In the genomic region with DNA sequence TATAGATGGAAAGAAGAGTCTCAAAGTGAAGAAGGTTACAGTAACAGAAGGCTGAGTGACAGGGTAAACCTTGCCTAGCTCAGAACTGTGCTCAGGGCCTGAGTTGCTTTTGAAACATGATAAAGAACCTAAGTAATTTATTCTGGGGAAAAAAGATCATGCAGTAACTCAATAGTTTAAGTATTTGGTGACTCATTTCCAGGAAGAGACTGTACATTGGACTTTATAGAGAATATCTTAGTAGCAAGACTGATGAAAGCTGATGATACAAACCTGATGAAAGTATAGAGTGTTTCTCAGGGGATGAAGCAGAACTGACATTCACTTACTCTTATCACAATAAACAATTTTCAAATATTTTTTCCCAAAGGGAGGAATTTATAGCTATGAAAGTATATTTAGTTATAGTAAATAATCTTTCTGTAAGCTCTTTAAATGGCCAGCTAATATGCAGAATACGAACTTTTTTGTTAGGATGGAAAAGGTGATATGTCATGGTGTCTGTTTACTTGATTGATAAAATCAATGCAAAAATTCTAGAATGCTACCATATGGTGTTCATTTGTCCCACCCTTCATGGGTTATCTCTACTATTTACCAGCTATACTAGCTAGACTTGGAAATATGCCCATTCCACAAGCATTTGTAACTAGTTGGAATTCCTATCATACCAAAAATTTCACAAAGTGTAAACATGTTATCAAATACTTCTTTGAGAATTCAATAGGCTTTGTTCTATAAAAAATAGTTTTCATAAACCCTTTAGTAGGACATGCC, we compare ENCODE assay signal across 13 cellular contexts.
DNase-seq lines count a peak whose midpoint lies in the region; ATAC-seq, FAIRE-seq and TF ChIP-seq lines count a peak whose summit lies in the region.
"Had no signal": no experiment of that assay in that cellular context is flagged by ENCODE, and none has a peak within 500 bp of the region (broad histone marks: within the 10 kb centered on the region; RNA-seq: fewer than 3 reads in every experiment).

No MANE protein-coding gene starts in this region.

- H3K4ac ChIP-seq in H1 (replicated peaks; ENCODE audit: insufficient read length, low read depth, low read length) = no peak overlapping the region

- no peak overlapping the region for H2BK15ac ChIP-seq in H1 (ENCODE audit: low read length)

- 93% methylated on average over 1 of the region's 1 CpG; no CpG with 5 or more reads in 1 of the 2 experiments for WGBS in H1 (ENCODE audit: extremely low coverage in 1 of 2, insufficient coverage in 1 of 2, insufficient read length in 1 of 2, insufficient replicate concordance in 2 of 2, low coverage in 1 of 2, low lambda C conversion rate in 2 of 2, missing lambda C conversion rate in 1 of 2), 2 experiments

- no peak overlapping the region for H3K56ac ChIP-seq in H1 (replicated peaks; ENCODE audit: insufficient read length, low read depth, low read length)

- no peaks in the 10 kb centered on the region for H3K9me3 ChIP-seq in H1 (ENCODE audit: insufficient read depth in 2 of 2, low read depth in 1 of 2, low read length in 1 of 2)
- no peaks in the 10 kb centered on the region for H3K9me3 ChIP-seq in osteoblast (ENCODE audit: low read depth, low read length)
- H3K9me3 ChIP-seq: stomach had no signal

- POLR2A ChIA-PET in H1 (lab: Charles Lee; ENCODE audit: partially characterized antibody) = interaction anchor here (0.6 kb wide), 1 partner anchor 17 kb away, joined by 3 read pairs; no protein-coding TSS in a partner anchor

- FAIRE-seq in H1 (lab: Jason Lieb, UNC) = no peak

- no peak overlapping the region for H2AK5ac ChIP-seq in H1 (ENCODE audit: low read depth, low read length)

- H4K91ac ChIP-seq in H1 (replicated peaks; ENCODE audit: insufficient read length, low read length) = peak overlapping the region; percentile 4

- DNase-seq in EH (ENCODE audit: low read depth) = peak; percentile 76
- peak; percentile 34 for DNase-seq in OCI-M1 (lab: John Stamatoyannopoulos, UW)
- no peak for DNase-seq in H1 (ENCODE audit: low read depth in 1 of 2, low spot score in 2 of 2)
- DNase-seq in osteoblast (ENCODE audit: insufficient read length, low spot score, missing footprints) = peak; percentile 66
- DNase-seq in activated CD4-positive, CD25-positive, alpha-beta regulatory T cell treated with anti-CD3 and anti-CD28 coated beads, Interleukin-2, amount 50 U/mL, for 72 hours = no peak
- DNase-seq in left colon = no peak
- DNase-seq: activated CD4-positive, alpha-beta T cell treated with anti-CD3 and anti-CD28 coated beads for 48 hours; DND-41; effector memory CD4-positive, alpha-beta T cell; stimulated activated CD4-positive, alpha-beta T cell treated with anti-CD3 and anti-CD28 coated beads, Interleukin-2, amount 100 ng/mL, for 24 hours; stomach had no signal

- intact Hi-C loops in left colon (cut with DNase I, micrococcal nuclease) = no loop called here

- H3K79me1 ChIP-seq in H1 (ENCODE audit: low read depth, low read length) = no peaks in the 10 kb centered on the region

- no peak overlapping the region for H3K27ac ChIP-seq in H1 (ENCODE audit: low read depth, low read length)
- H3K27ac ChIP-seq in osteoblast (ENCODE audit: low read depth, low read length) = no peak overlapping the region
- H3K27ac ChIP-seq: stomach had no signal

- TF ChIP-seq CTCF in H1 (IDR thresholded peaks at IDR 0.05; ENCODE audit: control extremely low read depth in 1 of 3, insufficient read depth in 1 of 3, low read depth in 1 of 3, low read length in 3 of 3) = no peak
- TF ChIP-seq CTCF in osteoblast (IDR thresholded peaks at IDR 0.05; ENCODE audit: extremely low read depth, low read depth, low read length) = no peak

- ATAC-seq in GM18498 (IDR thresholded peaks at IDR 0.05; ENCODE audit: unreplicated experiment) = no peak
- ATAC-seq in HG03342 (IDR thresholded peaks at IDR 0.05; ENCODE audit: unreplicated experiment) = no peak
- no peak for ATAC-seq in left colon

- TF ChIP-seq POLR2A in H1 (IDR thresholded peaks at IDR 0.05; ENCODE audit: control extremely low read depth in 1 of 2, low read depth in 2 of 2, low read length in 2 of 2) = no peak

- H3K79me2 ChIP-seq in H1 (ENCODE audit: control insufficient read depth in 1 of 2, insufficient read depth in 2 of 2, low read length in 2 of 2) (no peaks in the 10 kb centered on the region), osteoblast (ENCODE audit: insufficient read depth, low read length) (no peaks in the 10 kb centered on the region)

- no peak overlapping the region for H3K18ac ChIP-seq in H1 (ENCODE audit: extremely low read depth, low read length)

- H2BK120ac ChIP-seq in H1 (replicated peaks; ENCODE audit: low read depth, low read length) = no peak overlapping the region

- no peaks in the 10 kb centered on the region for H3K23me2 ChIP-seq in H1 (ENCODE audit: low read depth, low read length)

- no peaks in the 10 kb centered on the region for H4K20me1 ChIP-seq in H1 (replicated peaks in 1 of 2; ENCODE audit: control insufficient read depth in 1 of 2, insufficient read depth in 2 of 2, low read length in 2 of 2)
- H4K20me1 ChIP-seq in osteoblast (ENCODE audit: insufficient read depth, low read length) = no peaks in the 10 kb centered on the region

- no peaks in the 10 kb centered on the region for H3K27me3 ChIP-seq in H1 (replicated peaks in 1 of 4; ENCODE audit: control insufficient read depth in 3 of 4, extremely low read depth in 1 of 4, insufficient read depth in 3 of 4, low read length in 3 of 4)
- no peaks in the 10 kb centered on the region for H3K27me3 ChIP-seq in osteoblast (ENCODE audit: insufficient read depth, low read length)
- H3K27me3 ChIP-seq: stomach had no signal

- no peak overlapping the region for H2BK20ac ChIP-seq in H1 (ENCODE audit: low read length)

- H4K5ac ChIP-seq in H1 (ENCODE audit: insufficient read length, low read depth, low read length) = no peak overlapping the region

- no peak overlapping the region for H3K23ac ChIP-seq in H1 (ENCODE audit: insufficient read length)

- H3K36me3 ChIP-seq in H1 (ENCODE audit: control insufficient read depth in 2 of 4, insufficient read depth in 4 of 4, low read length in 3 of 4) (no peaks in the 10 kb centered on the region), osteoblast (ENCODE audit: insufficient read depth, low read length) (no peaks in the 10 kb centered on the region)
- H3K36me3 ChIP-seq: stomach had no signal

- no peak for TF ChIP-seq RAD21 in H1 (IDR thresholded peaks at IDR 0.05 in 1 of 2, conservative IDR thresholded peaks at IDR 0.05 in 1 of 2; ENCODE audit: low read depth in 2 of 2, low read length in 2 of 2)

- H3K4me1 ChIP-seq in H1 (replicated peaks in 1 of 4; ENCODE audit: control insufficient read depth in 3 of 4, insufficient read depth in 4 of 4, low read length in 3 of 4) (peaks cover 0 to 8% (median 1%) of the 10 kb centered on the region in 4 experiments; a peak in 1 of 7 replicates), osteoblast (ENCODE audit: insufficient read depth, low read length) (no peaks in the 10 kb centered on the region)
- H3K4me1 ChIP-seq: stomach had no signal

- no peak overlapping the region for H2BK5ac ChIP-seq in H1 (ENCODE audit: low read depth, low read length)

- no peak overlapping the region for H2AFZ ChIP-seq in H1 (ENCODE audit: low read length)
- peak overlapping the region; percentile 1 for H2AFZ ChIP-seq in osteoblast (ENCODE audit: low read length)

- CTCF ChIA-PET in H1 (lab: Charles Lee; ENCODE audit: partially characterized antibody) = interaction anchor here (1.1 to 1.8 kb wide), 2 partner anchors 9 to 12 kb away, joined by 3 to 4 read pairs; no protein-coding TSS in a partner anchor

- no peak overlapping the region for H3K14ac ChIP-seq in H1 (ENCODE audit: insufficient read length)

- TF ChIP-seq EP300 in H1 (IDR thresholded peaks at IDR 0.05; ENCODE audit: borderline replicate concordance in 1 of 2, low read depth in 2 of 2, low read length in 2 of 2) = no peak

- H3K4me3 ChIP-seq in H1 (ENCODE audit: extremely low read depth in 1 of 4, insufficient read depth in 2 of 4, low read depth in 3 of 4, low read length in 4 of 4) (no peak overlapping the region), osteoblast (ENCODE audit: insufficient read depth, low read length) (no peak overlapping the region)
- H3K4me3 ChIP-seq: stomach had no signal

- H3K9ac ChIP-seq in H1 (replicated peaks in 1 of 4; ENCODE audit: extremely low read depth in 1 of 4, low read depth in 3 of 4, low read length in 3 of 4) = no peak overlapping the region

- H4K8ac ChIP-seq in H1 (ENCODE audit: extremely low read depth, insufficient read depth, low read length) = no peak overlapping the region

- no peak overlapping the region for H3K4me2 ChIP-seq in H1 (ENCODE audit: insufficient read depth in 1 of 2, low read depth in 2 of 2, low read length in 2 of 2)
- no peak overlapping the region for H3K4me2 ChIP-seq in osteoblast (ENCODE audit: insufficient read depth, low read length)

- H2BK12ac ChIP-seq in H1 (ENCODE audit: low read depth, low read length) = no peak overlapping the region

TF ChIP-seq in H1, 55 proteins besides CTCF, POLR2A, EP300 and RAD21:
- no peak for TF ChIP-seq GTF2F1 (IDR thresholded peaks at IDR 0.05; ENCODE audit: borderline replicate concordance, low read depth, low read length)
- no peak for TF ChIP-seq SIX5 (IDR thresholded peaks at IDR 0.05; ENCODE audit: low read depth, low read length)
- TF ChIP-seq FOSL1 (IDR thresholded peaks at IDR 0.05; ENCODE audit: insufficient read depth, low read depth, low read length) = no peak
- TF ChIP-seq, protein P1, sequence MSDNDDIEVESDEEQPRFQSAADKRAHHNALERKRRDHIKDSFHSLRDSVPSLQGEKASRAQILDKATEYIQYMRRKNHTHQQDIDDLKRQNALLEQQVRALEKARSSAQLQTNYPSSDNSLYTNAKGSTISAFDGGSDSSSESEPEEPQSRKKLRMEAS (IDR thresholded peaks at IDR 0.05) = no peak
- no peak for TF ChIP-seq BCL11A (IDR thresholded peaks at IDR 0.05; ENCODE audit: low read depth in 2 of 2, low read length in 2 of 2)
TF ChIP-seq in H1: peak in this region for 0.

Comparison
In these comparisons a context has a peak if more than half of its experiments do, and no peak if none do; other contexts are left out.
1. DNase-seq: peak in EH (single experiment), OCI-M1 (single experiment) and osteoblast (single experiment); none in H1 (0 of 2), activated CD4-positive, CD25-positive, alpha-beta regulatory T cell treated with anti-CD3 and anti-CD28 coated beads, Interleukin-2, amount 50 U/mL, for 72 hours (single experiment) and left colon (0 of 2).